ENCODE assay signal across 15 cellular contexts in the genomic region with DNA sequence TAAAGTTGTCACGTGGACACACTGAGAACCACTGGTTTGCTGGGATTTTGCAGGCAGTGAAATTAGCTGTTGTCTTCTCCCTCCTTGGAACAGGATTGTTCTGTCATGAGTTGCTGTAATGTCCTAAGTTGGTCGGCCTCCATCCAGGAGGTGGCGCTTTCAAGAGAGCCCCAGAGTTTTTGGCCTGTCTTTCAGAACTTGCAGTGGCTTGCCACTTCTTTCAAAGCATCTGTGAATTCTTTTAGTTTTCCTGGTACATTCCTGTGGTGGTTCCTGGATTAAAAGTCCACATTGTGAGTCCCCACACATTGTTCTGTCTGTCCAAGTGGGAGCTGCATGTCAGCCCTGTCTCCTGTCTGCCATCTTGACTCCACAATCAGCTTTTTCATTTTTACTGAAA.
DNase-seq lines count a peak whose midpoint lies in the region; ATAC-seq and TF ChIP-seq lines count a peak whose summit lies in the region.
"Had no signal": no experiment of that assay in that cellular context is flagged by ENCODE, and none has a peak within 500 bp of the region (broad histone marks: within the 10 kb centered on the region; RNA-seq: fewer than 3 reads in every experiment).

No MANE protein-coding gene starts in this region.

- H3K4me1 ChIP-seq in OCI-LY7 (ENCODE audit: insufficient read depth, low read length, poor library complexity, severe bottlenecking): no peaks in the 10 kb centered on the region
- H3K4me1 ChIP-seq: SJSA1, vagina had no signal

- no peaks in the 10 kb centered on the region for H3K9me3 ChIP-seq in OCI-LY7 (ENCODE audit: low read length)
- H3K9me3 ChIP-seq: BLaER1 treated with 17β-estradiol and CSF1 and Interleukin-3, amounts not matched to agents 10 nM and 100 nM; SJSA1; vagina had no signal

- intact Hi-C loops in OCI-LY7 (cut with micrococcal nuclease; ENCODE audit: unreplicated experiment): no loop called here

- H3K4me3 ChIP-seq in AG09309 (ENCODE audit: control insufficient read depth, low read depth, low read length) (no peak overlapping the region), GM12875 (ENCODE audit: low read depth, low read length) (no peak overlapping the region), OCI-LY7 (ENCODE audit: low read depth, low read length, poor library complexity, severe bottlenecking) (no peak overlapping the region), fibroblast of mammary gland (ENCODE audit: control insufficient read depth, low read depth, low read length) (no peak overlapping the region)
- H3K4me3 ChIP-seq: BLaER1 treated with 17β-estradiol and CSF1 and Interleukin-3, amounts not matched to agents 10 nM and 100 nM; SJSA1; vagina had no signal

- ATAC-seq in HG03342 (IDR thresholded peaks at IDR 0.05; ENCODE audit: unreplicated experiment) (no peak), HG02870 (IDR thresholded peaks at IDR 0.05; ENCODE audit: unreplicated experiment) (no peak)

- H3K4me2 ChIP-seq in OCI-LY7 (ENCODE audit: low read length): no peak overlapping the region

- no peak overlapping the region for H3K27ac ChIP-seq in OCI-LY7 (ENCODE audit: low read depth, low read length, poor library complexity, severe bottlenecking)
- H3K27ac ChIP-seq: BLaER1 treated with 17β-estradiol and CSF1 and Interleukin-3, amounts not matched to agents 10 nM and 100 nM; SJSA1; vagina had no signal

- POLR2A ChIA-PET in OCI-LY7 (lab: Charles Lee): interaction anchor here (0.7 kb wide), 1 partner anchor 1193 kb away, joined by 3 read pairs; no protein-coding TSS in a partner anchor

- H3K36me3 ChIP-seq in OCI-LY7 (ENCODE audit: insufficient read depth, low read length): no peaks in the 10 kb centered on the region
- H3K36me3 ChIP-seq: BLaER1 treated with 17β-estradiol and CSF1 and Interleukin-3, amounts not matched to agents 10 nM and 100 nM; SJSA1; vagina had no signal

- H4K20me1 ChIP-seq in OCI-LY7 (ENCODE audit: insufficient read depth, low read length): no peaks in the 10 kb centered on the region
- H4K20me1 ChIP-seq: BLaER1 treated with 17β-estradiol and CSF1 and Interleukin-3, amounts not matched to agents 10 nM and 100 nM had no signal

- no peaks in the 10 kb centered on the region for H3K9me2 ChIP-seq in OCI-LY7 (ENCODE audit: insufficient read depth, low read length)

- no peaks in the 10 kb centered on the region for H3K79me2 ChIP-seq in OCI-LY7 (ENCODE audit: insufficient read depth, low read depth, low read length)

- no peak overlapping the region; the same call in 1 of the 2 replicates for H2AFZ ChIP-seq in OCI-LY7 (ENCODE audit: low read length)

- DNase-seq in AG09309 (ENCODE audit: low read depth): no peak
- no peak for DNase-seq in OCI-LY7 (ENCODE audit: low spot score)
- DNase-seq in fibroblast of mammary gland (ENCODE audit: low read depth): peak; percentile 5
- no peak for DNase-seq in NCI-H146 treated with DMSO at 0.1 percent for 48 hours (lab: John Stamatoyannopoulos, UW; ENCODE audit: unreplicated experiment)
- no peak for DNase-seq in GOT3 (lab: John Stamatoyannopoulos, UW)
- DNase-seq: activated T-cell treated with anti-CD3 and anti-CD28 coated beads, Interleukin-2, amount 50 U/mL, for 1 hour; aorta; GF-D8; NCI-H1417 treated with DMSO at 0.1 percent for 48 hours had no signal

- peak; percentile 27 for TF ChIP-seq CTCF in AG09309 (IDR thresholded peaks at IDR 0.05; ENCODE audit: control insufficient read depth, insufficient read depth, low read depth, low read length, missing control alignments)
- TF ChIP-seq CTCF in GM12875 (IDR thresholded peaks at IDR 0.05; ENCODE audit: borderline replicate concordance, insufficient read depth, low read depth, low read length): peak; percentile 31; the same call in 1 of the 2 replicates
- peak; percentile 51 for TF ChIP-seq CTCF in OCI-LY7 (conservative IDR thresholded peaks at IDR 0.05; ENCODE audit: low read length)
- TF ChIP-seq CTCF in fibroblast of mammary gland (conservative IDR thresholded peaks at IDR 0.05; ENCODE audit: control insufficient read depth, insufficient read depth, low read depth, low read length): peak; percentile 26

- CTCF ChIA-PET in OCI-LY7 (lab: Charles Lee; ENCODE audit: unreplicated experiment): no interaction called here

- no TSS peak for BruUV-seq in OCI-LY7 (replicated peaks; lab: Mats Ljungman, UMichigan)
